18 cellular contexts compared by ENCODE assay signal in the genomic region with DNA sequence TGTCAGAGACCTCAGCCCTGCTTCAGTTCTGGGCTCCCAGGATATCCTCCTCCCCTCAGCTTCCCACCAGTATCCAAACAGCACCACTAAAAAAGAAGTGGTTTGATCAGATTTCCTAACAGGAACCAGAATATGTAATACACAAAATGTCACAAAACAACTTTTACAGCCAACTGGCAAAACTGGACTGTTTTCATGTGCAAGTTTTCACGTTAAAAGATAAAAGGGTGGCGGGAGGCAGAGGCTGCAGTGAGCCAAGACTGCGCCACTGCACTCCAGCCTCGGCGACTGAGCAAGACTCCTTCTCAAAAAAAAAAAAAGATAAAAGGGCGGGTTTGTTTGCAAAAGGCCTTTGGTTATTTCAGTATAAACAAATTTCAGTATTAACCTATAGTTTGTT. TPM values are rescaled to one million over a fixed set of nuclear protein-coding genes. Genes with fewer than 3 reads are reported as not detected.
DNase-seq lines count a peak whose midpoint lies in the region; ATAC-seq and TF ChIP-seq lines count a peak whose summit lies in the region.
"Had no signal": no experiment of that assay in that cellular context is flagged by ENCODE, and none has a peak within 500 bp of the region (broad histone marks: within the 10 kb centered on the region; RNA-seq: fewer than 3 reads in every experiment).

No MANE protein-coding gene starts in this region.

- no peaks in the 10 kb centered on the region for H3K27me3 Mint-ChIP-seq in activated T-cell treated with anti-CD3 and anti-CD28 coated beads, Interleukin-2, amount 50 U/mL, for 24 hours
- H3K27me3 Mint-ChIP-seq: CD4-positive, alpha-beta T cell; IgD-negative memory B cell had no signal

- in situ Hi-C loops in GM13976 (cut with MboI; ENCODE audit: low sequenced_read_pairs, unreplicated experiment), result no loop called here

- H3K4me3 Mint-ChIP-seq in activated T-cell treated with anti-CD3 and anti-CD28 coated beads, Interleukin-2, amount 50 U/mL, for 24 hours, result no peak overlapping the region
- H3K4me3 Mint-ChIP-seq: CD4-positive, alpha-beta T cell; H9; IgD-negative memory B cell had no signal

- no peak overlapping the region for H3K4me3 ChIP-seq in body of pancreas
- no peak overlapping the region for H3K4me3 ChIP-seq in neutrophil (ENCODE audit: low read depth in 1 of 2, low read length in 1 of 2)
- no peak overlapping the region for H3K4me3 ChIP-seq in ovary
- H3K4me3 ChIP-seq: BLaER1, GM12878 had no signal

- H3K36me3 ChIP-seq in body of pancreas (replicated peaks in 1 of 2; ENCODE audit: insufficient read depth in 1 of 2, low read depth in 2 of 2), result peaks cover 3 to 22% of the 10 kb centered on the region in 2 donors
- peaks cover 43% of the 10 kb centered on the region for H3K36me3 ChIP-seq in neutrophil
- H3K36me3 ChIP-seq in ovary, result no peaks in the 10 kb centered on the region

- DNase-seq in activated T-cell treated with anti-CD3 and anti-CD28 coated beads, Interleukin-2, amount 50 U/mL, for 24 hours, result no peak
- no peak for DNase-seq in activated T-cell treated with anti-CD3 and anti-CD28 coated beads for 4 hours
- peak in 2 of 4 donors; percentile 38 to 50 for DNase-seq in body of pancreas
- no peak for DNase-seq in NCI-H1105 treated with DMSO at 0.1 percent for 48 hours (lab: John Stamatoyannopoulos, UW)
- no peak for DNase-seq in ovary
- no peak for DNase-seq in GM13976 (ENCODE audit: low spot score)
- DNase-seq: 8988T; AML-193; CD4-positive, alpha-beta T cell; DMS79; GOT3; H9 had no signal

- H3K9me3 ChIP-seq in body of pancreas (no peaks in the 10 kb centered on the region), neutrophil (no peaks in the 10 kb centered on the region), ovary (no peaks in the 10 kb centered on the region)
- H3K9me3 ChIP-seq: BLaER1 had no signal

- ATAC-seq in body of pancreas, result peak; percentile 70
- ATAC-seq: GM12878 had no signal

- TF ChIP-seq POLR2A in body of pancreas (IDR thresholded peaks at IDR 0.05) (no peak), ovary (IDR thresholded peaks at IDR 0.05) (no peak)

- no peak for TF ChIP-seq EP300 in ovary (IDR thresholded peaks at IDR 0.05)

- no peak for TF ChIP-seq CTCF in body of pancreas (IDR thresholded peaks at IDR 0.05)
- no peak for TF ChIP-seq CTCF in neutrophil (IDR thresholded peaks at IDR 0.05)
- no peak for TF ChIP-seq CTCF in ovary (IDR thresholded peaks at IDR 0.05)
- no peak for TF ChIP-seq CTCF in GM13976 (IDR thresholded peaks at IDR 0.05; ENCODE audit: borderline replicate concordance, control extremely low read depth, extremely low read depth, insufficient read depth, missing control alignments)

- no peaks in the 10 kb centered on the region for H3K9me3 Mint-ChIP-seq in activated T-cell treated with anti-CD3 and anti-CD28 coated beads, Interleukin-2, amount 50 U/mL, for 24 hours
- H3K9me3 Mint-ChIP-seq: CD4-positive, alpha-beta T cell; H9; IgD-negative memory B cell had no signal

- 22 to 27% methylated on average over 6 of the region's 6 CpGs for WGBS in body of pancreas, 2 donors
- 58 to 69% (median 64%) methylated on average over 6 of the region's 6 CpGs for WGBS in ovary, 3 donors

- intact Hi-C loops in body of pancreas (cut with DNase I) (no loop called here), ovary (cut with DNase I) (no loop called here)

- peaks cover 5% of the 10 kb centered on the region for H3K4me1 Mint-ChIP-seq in activated T-cell treated with anti-CD3 and anti-CD28 coated beads, Interleukin-2, amount 50 U/mL, for 24 hours (ENCODE audit: low read depth)
- H3K4me1 Mint-ChIP-seq: H9 had no signal

- H3K36me3 Mint-ChIP-seq in activated T-cell treated with anti-CD3 and anti-CD28 coated beads, Interleukin-2, amount 50 U/mL, for 24 hours (ENCODE audit: low read depth), result peaks cover 96% of the 10 kb centered on the region
- H3K36me3 Mint-ChIP-seq: IgD-negative memory B cell had no signal

- peak overlapping the region in 2 of 4 donors; percentile 30 to 51 for H3K27ac ChIP-seq in body of pancreas
- peak overlapping the region; percentile 37 for H3K27ac ChIP-seq in neutrophil
- H3K27ac ChIP-seq in ovary, result no peak overlapping the region
- H3K27ac ChIP-seq: BLaER1 had no signal

- H3K27me3 ChIP-seq in body of pancreas (no peaks in the 10 kb centered on the region), neutrophil (no peaks in the 10 kb centered on the region), ovary (no peaks in the 10 kb centered on the region)
- H3K27me3 ChIP-seq: BLaER1 had no signal

- H3K27ac Mint-ChIP-seq in activated T-cell treated with anti-CD3 and anti-CD28 coated beads, Interleukin-2, amount 50 U/mL, for 24 hours, result peak overlapping the region; percentile 59
- H3K27ac Mint-ChIP-seq: CD4-positive, alpha-beta T cell had no signal

- H3K4me1 ChIP-seq in body of pancreas, result peaks cover 13% of the 10 kb centered on the region
- H3K4me1 ChIP-seq in neutrophil (ENCODE audit: control insufficient read depth in 1 of 2, insufficient read depth in 1 of 2, low read depth in 1 of 2, low read length in 1 of 2), result peaks cover 6 to 9% of the 10 kb centered on the region in 2 experiments
- no peaks in the 10 kb centered on the region for H3K4me1 ChIP-seq in ovary (ENCODE audit: insufficient read depth)
- H3K4me1 ChIP-seq: BLaER1 had no signal

RNA-seq across cellular contexts. Expression of a gene that starts 13.1 kb away (rescaled TPM):
- total RNA-seq in body of pancreas, result 10 to 100 TPM; 23.7 to 33.7 TPM
- total RNA-seq in ovary, result 10 to 100 TPM; 43.5 to 56.2 (median 53.5) TPM
- polyA plus RNA-seq in ovary, result 10 to 100 TPM; 46.1 to 55.9 TPM

RNA-seq across cellular contexts. Expression of a gene that starts 14.1 kb away (rescaled TPM):
- total RNA-seq in body of pancreas, result 10 to 100 TPM; 44.4 to 62.3 TPM
- total RNA-seq in ovary, result 10 to 100 TPM; 41.1 to 66.4 (median 50.0) TPM
- 10 to 100 TPM; 24.0 to 43.5 TPM for polyA plus RNA-seq in ovary

RNA-seq across cellular contexts. Expression of a gene that starts 36.9 kb away (rescaled TPM):
- total RNA-seq in body of pancreas (not detected), ovary (not detected)
- polyA plus RNA-seq in ovary, result not detected
- total RNA-seq: CD4-positive, alpha-beta T cell; G401; GM12878; H9; HT-29 had no signal
- polyA plus RNA-seq: IgD-negative memory B cell had no signal
